Comparison of ENCODE assay signal across 17 cellular contexts in the genomic region with DNA sequence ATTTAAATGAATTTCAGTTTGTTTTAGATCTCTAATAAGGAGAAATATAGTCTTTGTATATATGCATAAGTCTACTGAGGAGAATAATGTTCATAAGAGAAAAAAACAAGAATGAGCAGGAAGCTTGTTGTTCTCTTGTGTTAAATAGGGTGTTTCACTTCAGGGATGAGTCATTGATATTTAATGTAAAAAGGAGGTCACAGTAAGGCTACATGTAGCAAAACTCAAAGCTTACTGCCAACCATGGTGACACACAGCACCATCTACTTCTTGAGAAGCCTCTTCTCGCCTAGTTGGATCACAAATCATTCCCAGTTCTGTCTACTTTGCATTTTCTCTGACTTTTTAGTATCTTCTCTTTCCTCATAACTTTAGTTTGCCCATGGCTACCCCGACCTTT.
DNase-seq lines count a peak whose midpoint lies in the region; ATAC-seq and TF ChIP-seq lines count a peak whose summit lies in the region.
"Had no signal": no experiment of that assay in that cellular context is flagged by ENCODE, and none has a peak within 500 bp of the region (broad histone marks: within the 10 kb centered on the region; RNA-seq: fewer than 3 reads in every experiment).

No MANE protein-coding gene starts in this region.

- no peaks in the 10 kb centered on the region for H3K9me3 Mint-ChIP-seq in GM23338
- peaks cover 4% of the 10 kb centered on the region for H3K9me3 Mint-ChIP-seq in type B pancreatic cell
- H3K9me3 Mint-ChIP-seq: activated CD4-positive, alpha-beta T cell treated with anti-CD3 and anti-CD28 coated beads, Interleukin-2, amount 10 ng/mL, durations not matched to agents 24 days and 14 days had no signal

- DNase-seq in GM23338 (ENCODE audit: low spot score), result no peak
- DNase-seq in fibroblast of mammary gland (ENCODE audit: low read depth), result peak; percentile 24
- no peak for DNase-seq in type B pancreatic cell (ENCODE audit: extremely low spot score, unreplicated experiment)
- DNase-seq in BE2C, result no peak
- DNase-seq in GM19240 (ENCODE audit: insufficient read length, low spot score), result no peak
- DNase-seq: activated CD4-positive, alpha-beta T cell treated with anti-CD3 and anti-CD28 coated beads, Interleukin-2, amount 10 ng/mL, durations not matched to agents 24 days and 14 days; activated naive CD4-positive, alpha-beta T cell; dermis blood vessel endothelial cell; NCI-H1436; NCI-H226; pancreas had no signal

- H3K27me3 Mint-ChIP-seq in GM23338 (ENCODE audit: insufficient read depth, low read depth, poor library complexity) (peaks cover 3% of the 10 kb centered on the region), type B pancreatic cell (no peaks in the 10 kb centered on the region)
- H3K27me3 Mint-ChIP-seq: activated CD4-positive, alpha-beta T cell treated with anti-CD3 and anti-CD28 coated beads, Interleukin-2, amount 10 ng/mL, durations not matched to agents 24 days and 14 days had no signal

- H3K9me2 ChIP-seq in GM23338 (ENCODE audit: insufficient read depth), result no peaks in the 10 kb centered on the region

- H2AFZ ChIP-seq in GM23338, result no peak overlapping the region

- H3K4me1 ChIP-seq in GM23338 (ENCODE audit: insufficient read depth) (no peaks in the 10 kb centered on the region), BE2C (no peaks in the 10 kb centered on the region; the same call in 1 of the 2 replicates)
- H3K4me1 ChIP-seq: BLaER1, pancreas had no signal

- H3K4me3 Mint-ChIP-seq in GM23338, result no peak overlapping the region
- H3K4me3 Mint-ChIP-seq in type B pancreatic cell, result no peak overlapping the region
- H3K4me3 Mint-ChIP-seq: activated CD4-positive, alpha-beta T cell treated with anti-CD3 and anti-CD28 coated beads, Interleukin-2, amount 10 ng/mL, durations not matched to agents 24 days and 14 days had no signal

- no peaks in the 10 kb centered on the region for H4K20me1 ChIP-seq in GM23338 (replicated peaks; ENCODE audit: insufficient read depth)
- H4K20me1 ChIP-seq: BLaER1 had no signal

- H3K27ac Mint-ChIP-seq in GM23338 (peak overlapping the region; percentile 68; the same call in 1 of the 2 replicates), type B pancreatic cell (peak overlapping the region; percentile 54)
- H3K27ac Mint-ChIP-seq: activated CD4-positive, alpha-beta T cell treated with anti-CD3 and anti-CD28 coated beads, Interleukin-2, amount 10 ng/mL, durations not matched to agents 24 days and 14 days had no signal

- no peaks in the 10 kb centered on the region for H3K27me3 ChIP-seq in GM23338 (ENCODE audit: insufficient read depth)
- H3K27me3 ChIP-seq in BE2C, result no peaks in the 10 kb centered on the region
- H3K27me3 ChIP-seq: BLaER1, pancreas had no signal

- H3K9me3 ChIP-seq in BE2C, result no peaks in the 10 kb centered on the region
- H3K9me3 ChIP-seq: BLaER1, pancreas, thoracic aorta had no signal

- TF ChIP-seq CTCF in GM23338 (conservative IDR thresholded peaks at IDR 0.05; ENCODE audit: low read depth in 2 of 2) (no peak), fibroblast of mammary gland (conservative IDR thresholded peaks at IDR 0.05; ENCODE audit: control insufficient read depth, insufficient read depth, low read depth, low read length) (no peak), type B pancreatic cell (conservative IDR thresholded peaks at IDR 0.05) (no peak), BE2C (IDR thresholded peaks at IDR 0.05; ENCODE audit: low read depth, low read length) (no peak)

- H3K4me3 ChIP-seq in GM23338 (no peak overlapping the region), fibroblast of mammary gland (ENCODE audit: control insufficient read depth, low read depth, low read length) (no peak overlapping the region), BE2C (ENCODE audit: low read depth, low read length) (no peak overlapping the region)
- H3K4me3 ChIP-seq: BLaER1, pancreas, skin epidermis, thoracic aorta had no signal

- H3K4me1 Mint-ChIP-seq in GM23338 (peaks cover 8% of the 10 kb centered on the region), type B pancreatic cell (ENCODE audit: unreplicated experiment) (no peaks in the 10 kb centered on the region)
- H3K4me1 Mint-ChIP-seq: activated CD4-positive, alpha-beta T cell treated with anti-CD3 and anti-CD28 coated beads, Interleukin-2, amount 10 ng/mL, durations not matched to agents 24 days and 14 days had no signal

- no peak overlapping the region for H3K4me2 ChIP-seq in GM23338
- H3K4me2 ChIP-seq: BLaER1 had no signal

- no peaks in the 10 kb centered on the region for H3F3A ChIP-seq in GM23338 (replicated peaks; ENCODE audit: low read depth)

- H3K36me3 ChIP-seq in GM23338 (ENCODE audit: insufficient read depth), result no peaks in the 10 kb centered on the region
- no peaks in the 10 kb centered on the region for H3K36me3 ChIP-seq in BE2C
- H3K36me3 ChIP-seq: BLaER1, pancreas, thoracic aorta had no signal

- no peaks in the 10 kb centered on the region for H3K79me2 ChIP-seq in GM23338 (replicated peaks; ENCODE audit: insufficient read depth)

- ATAC-seq in GM23338, result no peak
- peak; percentile 88 for ATAC-seq in SK-N-SH treated with all-trans-retinoic acid at 6 μM for 48 hours
- no peak for ATAC-seq in GM19351 (IDR thresholded peaks at IDR 0.05; ENCODE audit: unreplicated experiment)
- ATAC-seq: pancreas had no signal

- H3K36me3 Mint-ChIP-seq in GM23338 (ENCODE audit: low read depth), result no peaks in the 10 kb centered on the region
- no peaks in the 10 kb centered on the region for H3K36me3 Mint-ChIP-seq in type B pancreatic cell

- no peak overlapping the region for H3K27ac ChIP-seq in GM23338 (ENCODE audit: low read depth)
- H3K27ac ChIP-seq: BLaER1, HL-60, pancreas, skin epidermis, thoracic aorta had no signal

TF ChIP-seq in GM23338, 12 proteins besides CTCF, POLR2A, EP300 and RAD21 (continues in another document):
- no peak for TF ChIP-seq ZNF114 (CRISPR knock-in tag; IDR thresholded peaks at IDR 0.05)
- no peak for TF ChIP-seq STAT1 (IDR thresholded peaks at IDR 0.05; ENCODE audit: unreplicated experiment)
- TF ChIP-seq CREB1 (CRISPR knock-in tag; IDR thresholded peaks at IDR 0.05; ENCODE audit: low read depth), result no peak
- no peak for TF ChIP-seq EZH2phosphoT487 (IDR thresholded peaks at IDR 0.05; ENCODE audit: unreplicated experiment)
- TF ChIP-seq, protein P1, sequence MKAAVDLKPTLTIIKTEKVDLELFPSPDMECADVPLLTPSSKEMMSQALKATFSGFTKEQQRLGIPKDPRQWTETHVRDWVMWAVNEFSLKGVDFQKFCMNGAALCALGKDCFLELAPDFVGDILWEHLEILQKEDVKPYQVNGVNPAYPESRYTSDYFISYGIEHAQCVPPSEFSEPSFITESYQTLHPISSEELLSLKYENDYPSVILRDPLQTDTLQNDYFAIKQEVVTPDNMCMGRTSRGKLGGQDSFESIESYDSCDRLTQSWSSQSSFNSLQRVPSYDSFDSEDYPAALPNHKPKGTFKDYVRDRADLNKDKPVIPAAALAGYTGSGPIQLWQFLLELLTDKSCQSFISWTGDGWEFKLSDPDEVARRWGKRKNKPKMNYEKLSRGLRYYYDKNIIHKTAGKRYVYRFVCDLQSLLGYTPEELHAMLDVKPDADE (IDR thresholded peaks at IDR 0.05), result no peak
- no peak for TF ChIP-seq NANOG (IDR thresholded peaks at IDR 0.05; ENCODE audit: borderline replicate concordance)
- no peak for TF ChIP-seq JUNB (IDR thresholded peaks at IDR 0.05; ENCODE audit: unreplicated experiment)
- no peak for TF ChIP-seq POLR2AphosphoS5 (IDR thresholded peaks at IDR 0.05; ENCODE audit: low read depth)

TF ChIP-seq in SK-N-SH treated with all-trans-retinoic acid at 6 μM for 48 hours, 23 proteins besides CTCF, POLR2A, EP300 and RAD21:
- TF ChIP-seq, protein P2, sequence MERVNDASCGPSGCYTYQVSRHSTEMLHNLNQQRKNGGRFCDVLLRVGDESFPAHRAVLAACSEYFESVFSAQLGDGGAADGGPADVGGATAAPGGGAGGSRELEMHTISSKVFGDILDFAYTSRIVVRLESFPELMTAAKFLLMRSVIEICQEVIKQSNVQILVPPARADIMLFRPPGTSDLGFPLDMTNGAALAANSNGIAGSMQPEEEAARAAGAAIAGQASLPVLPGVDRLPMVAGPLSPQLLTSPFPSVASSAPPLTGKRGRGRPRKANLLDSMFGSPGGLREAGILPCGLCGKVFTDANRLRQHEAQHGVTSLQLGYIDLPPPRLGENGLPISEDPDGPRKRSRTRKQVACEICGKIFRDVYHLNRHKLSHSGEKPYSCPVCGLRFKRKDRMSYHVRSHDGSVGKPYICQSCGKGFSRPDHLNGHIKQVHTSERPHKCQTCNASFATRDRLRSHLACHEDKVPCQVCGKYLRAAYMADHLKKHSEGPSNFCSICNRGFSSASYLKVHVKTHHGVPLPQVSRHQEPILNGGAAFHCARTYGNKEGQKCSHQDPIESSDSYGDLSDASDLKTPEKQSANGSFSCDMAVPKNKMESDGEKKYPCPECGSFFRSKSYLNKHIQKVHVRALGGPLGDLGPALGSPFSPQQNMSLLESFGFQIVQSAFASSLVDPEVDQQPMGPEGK (CRISPR knock-in tag; IDR thresholded peaks at IDR 0.05; ENCODE audit: borderline replicate concordance), result no peak
- TF ChIP-seq ISL1 (CRISPR knock-in tag; IDR thresholded peaks at IDR 0.05), result 0 out of 2 replicates have a peak, but pooled peaks have one; percentile 10
